In genomic region chr10:5789626-5790025, GRCh38 we compare ENCODE assay signal across 26 cellular contexts. TPM values are rescaled to one million over a fixed set of nuclear protein-coding genes. Genes with fewer than 3 reads are reported as not detected.
DNase-seq lines count a peak whose midpoint lies in the region; ATAC-seq, FAIRE-seq and TF ChIP-seq lines count a peak whose summit lies in the region.
"Had no signal": no experiment of that assay in that cellular context is flagged by ENCODE, and none has a peak within 500 bp of the region (broad histone marks: within the 10 kb centered on the region; RNA-seq: fewer than 3 reads in every experiment).

No MANE protein-coding gene starts in this region.

- H3K4me3 Mint-ChIP-seq in activated T-cell treated with anti-CD3 and anti-CD28 coated beads, Interleukin-2, amount 50 U/mL, for 24 hours, result no peak overlapping the region
- H3K4me3 Mint-ChIP-seq in activated T-cell treated with anti-CD3 and anti-CD28 coated beads, Interleukin-2, amount 50 U/mL, for 72 hours, result no peak overlapping the region
- no peak overlapping the region for H3K4me3 Mint-ChIP-seq in CD4-positive, alpha-beta T cell
- H3K4me3 Mint-ChIP-seq in endothelial cell (ENCODE audit: unreplicated experiment), result peak overlapping the region; percentile 73
- H3K4me3 Mint-ChIP-seq in endodermal cell, result no peak overlapping the region
- H3K4me3 Mint-ChIP-seq: H9 had no signal

- H3K27me3 ChIP-seq in CD4-positive, alpha-beta T cell (ENCODE audit: control insufficient read depth, insufficient read depth, low read length), result no peaks in the 10 kb centered on the region
- no peaks in the 10 kb centered on the region for H3K27me3 ChIP-seq in endodermal cell (ENCODE audit: control insufficient read depth, insufficient read depth, low read length, poor library complexity, severe bottlenecking)
- H3K27me3 ChIP-seq: BLaER1 had no signal

- H3K9me3 ChIP-seq in CD4-positive, alpha-beta T cell (ENCODE audit: control insufficient read depth, low read length), result no peaks in the 10 kb centered on the region
- H3K9me3 ChIP-seq in endodermal cell (ENCODE audit: control insufficient read depth, low read length), result no peaks in the 10 kb centered on the region

- intact Hi-C loops in CD4-positive, alpha-beta T cell (cut with DNase I, micrococcal nuclease), result loop anchor here in 1 of 2 experiments (2.0 kb wide), 1 partner anchor 15 kb away; no protein-coding TSS in a partner anchor

- H3K9ac ChIP-seq in endodermal cell (ENCODE audit: extremely low read depth, low read length, poor library complexity, severe bottlenecking), result no peak overlapping the region
- H3K9ac ChIP-seq: BLaER1, GM23248 had no signal

- WGBS in endodermal cell (ENCODE audit: insufficient coverage in 1 of 2, insufficient read length in 1 of 2), 2 experiments, result 100% methylated on average over 1 to 2 of the region's 2 CpGs

- H3K4me1 ChIP-seq in endodermal cell (ENCODE audit: control insufficient read depth, insufficient read depth, low read length), result no peaks in the 10 kb centered on the region
- H3K4me1 ChIP-seq: BLaER1 had no signal

- H3K4me3 ChIP-seq in endodermal cell (ENCODE audit: low read length), result no peak overlapping the region
- H3K4me3 ChIP-seq: BLaER1, GM23248 had no signal

- POLR2A ChIA-PET in CD4-positive, alpha-beta T cell (lab: Charles Lee), result interaction anchor here (3.0 kb wide), 1 partner anchor 14 kb away, joined by 17 read pairs; no protein-coding TSS in a partner anchor

- peak overlapping the region; percentile 1 for H3K27ac Mint-ChIP-seq in activated T-cell treated with anti-CD3 and anti-CD28 coated beads, Interleukin-2, amount 50 U/mL, for 24 hours
- no peak overlapping the region for H3K27ac Mint-ChIP-seq in activated T-cell treated with anti-CD3 and anti-CD28 coated beads, Interleukin-2, amount 50 U/mL, for 72 hours
- H3K27ac Mint-ChIP-seq in CD4-positive, alpha-beta T cell, result peak overlapping the region; percentile 88
- H3K27ac Mint-ChIP-seq in endothelial cell (ENCODE audit: unreplicated experiment) (no peak overlapping the region), endodermal cell (no peak overlapping the region)

- peaks cover 94% of the 10 kb centered on the region for H3K36me3 ChIP-seq in endodermal cell (ENCODE audit: control insufficient read depth, insufficient read depth, low read length)

- no peak overlapping the region for H3K27ac ChIP-seq in CD4-positive, alpha-beta T cell (ENCODE audit: low read depth, low read length)
- no peak overlapping the region for H3K27ac ChIP-seq in endodermal cell (ENCODE audit: low read depth, low read length)
- H3K27ac ChIP-seq: BLaER1, GM23248, HL-60, RWPE1 had no signal

- peaks cover 93% of the 10 kb centered on the region for H3K36me3 Mint-ChIP-seq in activated T-cell treated with anti-CD3 and anti-CD28 coated beads, Interleukin-2, amount 50 U/mL, for 24 hours (ENCODE audit: low read depth)
- peaks cover 14 to 56% of the 10 kb centered on the region in 2 donors for H3K36me3 Mint-ChIP-seq in activated T-cell treated with anti-CD3 and anti-CD28 coated beads, Interleukin-2, amount 50 U/mL, for 72 hours (ENCODE audit: insufficient read depth in 2 of 2)
- H3K36me3 Mint-ChIP-seq in CD4-positive, alpha-beta T cell (ENCODE audit: low read depth), result peaks cover 94% of the 10 kb centered on the region
- peaks cover 38% of the 10 kb centered on the region for H3K36me3 Mint-ChIP-seq in endothelial cell (ENCODE audit: low read depth, unreplicated experiment)
- H3K36me3 Mint-ChIP-seq in endodermal cell (ENCODE audit: low read depth), result peaks cover 78% of the 10 kb centered on the region

- peak; percentile 71 for FAIRE-seq in GM19239 (lab: Jason Lieb, UNC)
- FAIRE-seq: G401.6 had no signal

- H3K9me3 Mint-ChIP-seq in activated T-cell treated with anti-CD3 and anti-CD28 coated beads, Interleukin-2, amount 50 U/mL, for 24 hours, result peaks cover 3% of the 10 kb centered on the region
- H3K9me3 Mint-ChIP-seq in activated T-cell treated with anti-CD3 and anti-CD28 coated beads, Interleukin-2, amount 50 U/mL, for 72 hours, result no peaks in the 10 kb centered on the region
- H3K9me3 Mint-ChIP-seq in CD4-positive, alpha-beta T cell, result no peaks in the 10 kb centered on the region
- H3K9me3 Mint-ChIP-seq in endothelial cell (ENCODE audit: unreplicated experiment) (no peaks in the 10 kb centered on the region), endodermal cell (no peaks in the 10 kb centered on the region)
- H3K9me3 Mint-ChIP-seq: H9 had no signal

- no peaks in the 10 kb centered on the region for H3K27me3 Mint-ChIP-seq in activated T-cell treated with anti-CD3 and anti-CD28 coated beads, Interleukin-2, amount 50 U/mL, for 24 hours
- H3K27me3 Mint-ChIP-seq in activated T-cell treated with anti-CD3 and anti-CD28 coated beads, Interleukin-2, amount 50 U/mL, for 72 hours (ENCODE audit: low read depth), result no peaks in the 10 kb centered on the region
- H3K27me3 Mint-ChIP-seq in CD4-positive, alpha-beta T cell, result no peaks in the 10 kb centered on the region
- H3K27me3 Mint-ChIP-seq in endothelial cell (ENCODE audit: unreplicated experiment) (no peaks in the 10 kb centered on the region), endodermal cell (ENCODE audit: insufficient read depth) (no peaks in the 10 kb centered on the region)
- H3K27me3 Mint-ChIP-seq: CD8-positive, alpha-beta memory T cell had no signal

- no peak for ATAC-seq in activated T-cell treated with anti-CD3 and anti-CD28 coated beads, Interleukin-2, amount 50 U/mL, for 72 hours (replicated peaks in 1 of 2)
- no peak for ATAC-seq in CD4-positive, alpha-beta T cell (ENCODE audit: poor library complexity)

- DNase-seq in activated T-cell treated with anti-CD3 and anti-CD28 coated beads, Interleukin-2, amount 50 U/mL, for 24 hours, result no peak
- DNase-seq in activated T-cell treated with anti-CD3 and anti-CD28 coated beads, Interleukin-2, amount 50 U/mL, for 72 hours, result no peak
- DNase-seq in CD4-positive, alpha-beta T cell, result no peak
- DNase-seq in GM19239 (ENCODE audit: insufficient read length, low spot score) (no peak), endothelial cell (ENCODE audit: low spot score) (no peak), UCSD-AML1 (lab: John Stamatoyannopoulos, UW; ENCODE audit: unreplicated experiment) (no peak), endodermal cell (no peak)
- no peak for DNase-seq in stimulated activated CD4-positive, alpha-beta T cell treated with anti-CD3 and anti-CD28 coated beads, Interleukin-2, amount 100 ng/mL, for 24 hours
- DNase-seq: ACHN; Calu3; DMS153; GM23248; H9; KBM-7; NCI-H1092; NCI-H1436; NCI-H187 treated with DMSO at 0.1 percent for 48 hours; NCI-H2107; NCI-H748 treated with DMSO at 0.1 percent for 48 hours; NK-92 treated with Interleukin-12 subunit alpha and Interleukin-12 subunit beta, amount 100 ng/mL, for 24 hours; SIG-M5 had no signal

- peaks cover 23% of the 10 kb centered on the region for H3K4me1 Mint-ChIP-seq in activated T-cell treated with anti-CD3 and anti-CD28 coated beads, Interleukin-2, amount 50 U/mL, for 24 hours (ENCODE audit: low read depth)
- H3K4me1 Mint-ChIP-seq in activated T-cell treated with anti-CD3 and anti-CD28 coated beads, Interleukin-2, amount 50 U/mL, for 72 hours (ENCODE audit: low read depth), result peaks cover 13% of the 10 kb centered on the region
- H3K4me1 Mint-ChIP-seq in CD4-positive, alpha-beta T cell (ENCODE audit: low read depth), result peaks cover 49% of the 10 kb centered on the region
- H3K4me1 Mint-ChIP-seq in endothelial cell (ENCODE audit: unreplicated experiment), result no peaks in the 10 kb centered on the region
- H3K4me1 Mint-ChIP-seq in endodermal cell, result no peaks in the 10 kb centered on the region
- H3K4me1 Mint-ChIP-seq: H9 had no signal

- CTCF ChIA-PET in CD4-positive, alpha-beta T cell (lab: Charles Lee), result interaction anchor here (1.3 kb wide), 1 partner anchor 20 kb away, joined by 3 read pairs; no protein-coding TSS in a partner anchor

- TF ChIP-seq CTCF in CD4-positive, alpha-beta T cell (IDR thresholded peaks at IDR 0.05), result no peak
- TF ChIP-seq CTCF in endothelial cell (IDR thresholded peaks at IDR 0.05; ENCODE audit: unreplicated experiment) (no peak), endodermal cell (conservative IDR thresholded peaks at IDR 0.05) (no peak)

RNA-seq across cellular contexts. Expression of gene GDI2, which starts 23.6 kb away (rescaled TPM):
- total RNA-seq in activated T-cell treated with anti-CD3 and anti-CD28 coated beads, Interleukin-2, amount 50 U/mL, for 72 hours, result 100 to 1,000 TPM; 275 to 309 TPM
- 10 to 100 TPM; 78.1 to 82.3 TPM for total RNA-seq in CD4-positive, alpha-beta T cell
- total RNA-seq in endothelial cell (ENCODE audit: unreplicated experiment) (320 TPM), endodermal cell (100 to 1,000 TPM; 299 to 337 TPM)
- 320 TPM for polyA plus RNA-seq in endodermal cell (2013, experiment 1 of 2)
- 310 TPM for polyA plus RNA-seq in endodermal cell (2013, experiment 2 of 2)

Comparison
In these comparisons a context has a peak if more than half of its experiments do, and no peak if none do; other contexts are left out.
1. H3K27ac Mint-ChIP-seq: peak in activated T-cell treated with anti-CD3 and anti-CD28 coated beads, Interleukin-2, amount 50 U/mL, for 24 hours (single experiment) and CD4-positive, alpha-beta T cell (single experiment); none in activated T-cell treated with anti-CD3 and anti-CD28 coated beads, Interleukin-2, amount 50 U/mL, for 72 hours (single experiment), endothelial cell (single experiment) and endodermal cell (single experiment).